Comparison of ENCODE assay signal across 8 cellular contexts in the genomic region with DNA sequence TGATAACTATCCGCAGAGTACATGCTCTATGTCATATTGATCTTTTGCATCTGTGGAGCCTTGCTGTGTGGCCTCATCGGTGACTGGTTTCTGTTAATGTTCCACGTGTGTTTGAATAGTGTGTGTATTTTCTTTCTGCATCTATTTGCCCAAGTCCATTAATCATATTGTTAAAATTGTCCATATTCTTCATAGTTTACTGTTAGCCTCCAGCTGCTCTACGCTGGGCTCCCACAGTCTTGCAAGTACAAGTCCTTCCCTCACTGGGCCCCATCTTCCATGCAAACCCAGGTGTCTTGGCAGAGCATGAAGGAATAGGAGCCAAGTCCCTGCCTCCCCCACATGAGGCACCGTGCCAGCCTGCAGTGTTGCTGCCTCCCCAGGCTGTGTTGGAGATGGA.
DNase-seq lines count a peak whose midpoint lies in the region; ATAC-seq and TF ChIP-seq lines count a peak whose summit lies in the region.
"Not testable (repeated sequence)": the region's sequence is repeated elsewhere in the genome, so short reads cannot be mapped to it uniquely, and the experiment has no call there.

No MANE protein-coding gene starts in this region.

- 12 to 30% methylated on average over 4 to 5 of the region's 5 CpGs for WGBS in body of pancreas, 2 donors
- WGBS in testis, 2 donors = 36 to 49% methylated on average over 4 of the region's 5 CpGs

- H4K20me1 ChIP-seq in fibroblast of lung (ENCODE audit: control insufficient read depth, extremely low read depth, insufficient read depth, low read length) = not testable (repeated sequence)

- TF ChIP-seq CTCF in body of pancreas (IDR thresholded peaks at IDR 0.05); fibroblast of lung (conservative IDR thresholded peaks at IDR 0.05 in 1 of 2, IDR thresholded peaks at IDR 0.05 in 1 of 2; ENCODE audit: low read depth in 1 of 2, low read length in 2 of 2); testis (IDR thresholded peaks at IDR 0.05): not testable (repeated sequence)

- not testable (repeated sequence) for H3K27me3 ChIP-seq in body of pancreas; fibroblast of lung (ENCODE audit: control insufficient read depth, insufficient read depth, low read length); testis

- peak overlapping the region in 1 of 4 donors; percentile 25 for H3K27ac ChIP-seq in body of pancreas
- H3K27ac ChIP-seq in fibroblast of lung (ENCODE audit: insufficient read depth, low read length); testis: not testable (repeated sequence)

- H3K79me2 ChIP-seq in fibroblast of lung (ENCODE audit: control insufficient read depth, insufficient read depth, low read length) = not testable (repeated sequence)

- not testable (repeated sequence) for H3K4me3 ChIP-seq in body of pancreas; fibroblast of lung (replicated peaks in 1 of 4; ENCODE audit: control extremely low read depth in 1 of 4, insufficient read depth in 1 of 4, low read depth in 3 of 4, low read length in 4 of 4); testis

- DNase-seq in DMS 273 (lab: John Stamatoyannopoulos, UW; ENCODE audit: unreplicated experiment) (peak; percentile 35), NCI-H1092 treated with DMSO at 0.1 percent for 48 hours (lab: John Stamatoyannopoulos, UW) (peak; percentile 87), NCI-H69 (lab: John Stamatoyannopoulos, UW) (peak; percentile 27), body of pancreas (peak; percentile 26 to 56 (median 46)), fibroblast of lung (ENCODE audit: low read depth in 2 of 2) (peak; percentile 1 to 12), medulla oblongata (ENCODE audit: extremely low spot score) (peak; percentile 1), pons (ENCODE audit: low spot score) (peak; percentile 12), testis (peak; percentile 29)

- peak; percentile 80 for ATAC-seq in body of pancreas

- H3K36me3 ChIP-seq in body of pancreas (replicated peaks in 1 of 2; ENCODE audit: insufficient read depth in 1 of 2, low read depth in 2 of 2); fibroblast of lung (ENCODE audit: control insufficient read depth, insufficient read depth, low read length); testis (ENCODE audit: low read depth, missing control alignments): not testable (repeated sequence)

- not testable (repeated sequence) for H3K9ac ChIP-seq in fibroblast of lung (ENCODE audit: insufficient read depth, low read length)

- not testable (repeated sequence) for TF ChIP-seq POLR2A in body of pancreas (IDR thresholded peaks at IDR 0.05); testis (IDR thresholded peaks at IDR 0.05)

- intact Hi-C loops in body of pancreas (cut with DNase I); testis (cut with DNase I; ENCODE audit: low total_unique reads): not testable (repeated sequence)

- H3K9me3 ChIP-seq in body of pancreas; fibroblast of lung (ENCODE audit: control insufficient read depth, insufficient read depth, low read depth, low read length); testis: not testable (repeated sequence)

- H3K4me2 ChIP-seq in fibroblast of lung (ENCODE audit: extremely low read depth, insufficient read depth, low read length) = not testable (repeated sequence)

- not testable (repeated sequence) for H3K4me1 ChIP-seq in body of pancreas; fibroblast of lung (ENCODE audit: control insufficient read depth, extremely low read depth, insufficient read depth, low read length); testis

- not testable (repeated sequence) for H2AFZ ChIP-seq in fibroblast of lung (ENCODE audit: low read length)

Comparison
In these comparisons a context has a peak if more than half of its experiments do, and no peak if none do; other contexts are left out.
1. DNase-seq: peak in every context shown above with its lines; median percentile 87 in NCI-H1092 treated with DMSO at 0.1 percent for 48 hours; 46 in body of pancreas; 35 in DMS 273; 29 in testis; 27 in NCI-H69; 12 in pons; 6 in fibroblast of lung; 1 in medulla oblongata.